ENCODE assay signal across 8 cellular contexts in the genomic region with DNA sequence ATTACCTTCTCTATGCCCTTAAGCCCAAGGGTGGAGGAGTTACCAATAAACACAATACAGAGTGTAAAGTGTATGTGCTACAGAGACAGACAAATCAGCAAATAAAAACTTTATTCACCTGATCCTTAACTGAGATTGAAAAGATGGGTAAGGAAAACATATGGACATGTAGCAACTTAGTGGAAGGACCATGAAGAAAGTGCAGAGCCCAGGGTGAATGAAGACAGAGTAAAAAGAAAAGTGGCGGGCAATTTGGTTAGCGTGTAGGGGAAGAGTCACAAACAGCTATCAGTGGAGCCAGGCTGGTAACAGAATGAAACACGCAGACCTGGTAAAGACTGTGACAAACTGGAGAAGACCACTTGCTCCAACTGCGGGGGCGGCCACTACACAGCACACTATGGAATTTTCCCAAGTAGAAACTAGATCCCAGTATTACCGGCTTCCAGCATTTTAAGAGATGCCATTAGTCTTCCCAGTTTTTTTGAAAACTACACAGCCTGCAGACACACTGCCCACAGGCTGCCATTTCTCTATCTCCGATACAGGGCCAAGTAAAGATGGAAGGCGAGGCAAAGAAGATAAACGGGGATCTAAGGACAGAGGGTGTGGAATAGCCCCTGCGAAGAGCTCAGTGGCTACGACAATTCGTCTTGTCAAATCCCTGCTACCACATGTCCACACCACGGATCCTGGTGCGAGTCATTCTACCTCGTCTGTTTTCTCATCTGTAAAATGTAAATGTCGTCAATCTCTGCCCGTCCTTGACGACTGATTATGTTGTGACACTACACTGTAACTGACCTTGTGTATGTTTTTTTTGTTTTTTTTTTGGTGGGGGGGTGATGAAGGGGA. TPM values are rescaled to one million over a fixed set of nuclear protein-coding genes. Genes with fewer than 3 reads are reported as not detected.
A peak's percentile ranks its signal among the peaks of the same experiment; 100 is the strongest.
DNase-seq lines count a peak whose midpoint lies in the region; ATAC-seq and TF ChIP-seq lines count a peak whose summit lies in the region.

No MANE protein-coding gene starts in this region.

- ATAC-seq in GM18511 (IDR thresholded peaks at IDR 0.05; ENCODE audit: unreplicated experiment), result no peak

- H3K4me1 ChIP-seq in NT2/D1 (ENCODE audit: insufficient read depth, insufficient read length), result no peaks in the 10 kb centered on the region

- H3K27ac Mint-ChIP-seq in mesothelial cell of epicardium, result peak overlapping the region; percentile 96

- H3K9me3 ChIP-seq in NT2/D1 (ENCODE audit: insufficient read depth, low read length), result peaks cover 4% of the 10 kb centered on the region; the same call in 1 of the 2 replicates

- TF ChIP-seq CTCF in GM12864 (IDR thresholded peaks at IDR 0.05; ENCODE audit: low read depth, low read length, missing control alignments) (no peak), mesothelial cell of epicardium (IDR thresholded peaks at IDR 0.05; ENCODE audit: unreplicated experiment) (no peak)

- H3K36me3 ChIP-seq in NT2/D1 (ENCODE audit: insufficient read depth, insufficient read length, low read length), result peaks cover 36% of the 10 kb centered on the region

- peaks cover 29% of the 10 kb centered on the region for H3K4me1 Mint-ChIP-seq in mesothelial cell of epicardium

- peaks cover 5% of the 10 kb centered on the region for H3K27me3 Mint-ChIP-seq in mesothelial cell of epicardium (ENCODE audit: low read depth)

- peak overlapping the region; percentile 96 for H3K4me3 ChIP-seq in GM12864 (ENCODE audit: low read depth, low read length)
- peak overlapping the region; percentile 92 for H3K4me3 ChIP-seq in NT2/D1 (ENCODE audit: insufficient read length, low read depth)

- H3K27me3 ChIP-seq in NT2/D1 (ENCODE audit: insufficient read depth, insufficient read length), result no peaks in the 10 kb centered on the region

- H3K9me3 Mint-ChIP-seq in mesothelial cell of epicardium, result peaks cover 4% of the 10 kb centered on the region

- H3K9ac ChIP-seq in NT2/D1 (ENCODE audit: insufficient read length, low read depth), result peak overlapping the region; percentile 94

- peak overlapping the region; percentile 82 for H3K4me3 Mint-ChIP-seq in mesothelial cell of epicardium

- DNase-seq in GM12864 (ENCODE audit: low read depth) (peak; percentile 10), NT2/D1 (ENCODE audit: low read depth, low spot score) (no peak), dermis blood vessel endothelial cell (peak; percentile 43), mesothelial cell of epicardium (ENCODE audit: low spot score in 2 of 2, unreplicated experiment in 2 of 2) (no peak), globus pallidus (ENCODE audit: low spot score) (no peak), D341Med (ENCODE audit: low spot score) (no peak)
- no peak for DNase-seq in activated CD8-positive, alpha-beta memory T cell treated with anti-CD3 and anti-CD28 coated beads for 24 hours

- peaks cover 4% of the 10 kb centered on the region for H3K36me3 Mint-ChIP-seq in mesothelial cell of epicardium

RNA-seq across cellular contexts. Expression of gene UQCRFS1, which starts 1.2 kb away (rescaled TPM):
- total RNA-seq in dermis blood vessel endothelial cell (33.5 and 34.7 TPM in 2 replicates), mesothelial cell of epicardium (24.9 to 26.1 TPM (median 25.5 TPM) in 3 replicates)

Comparison
In these comparisons a context has a peak if more than half of its experiments do, and no peak if none do; other contexts are left out.
1. DNase-seq: peak in GM12864 (single experiment) and dermis blood vessel endothelial cell (single experiment); none in NT2/D1 (single experiment), mesothelial cell of epicardium (0 of 2), globus pallidus (single experiment), activated CD8-positive, alpha-beta memory T cell treated with anti-CD3 and anti-CD28 coated beads for 24 hours (single experiment) and D341Med (single experiment).